ENCODE assay signal across 29 cellular contexts in the genomic region with DNA sequence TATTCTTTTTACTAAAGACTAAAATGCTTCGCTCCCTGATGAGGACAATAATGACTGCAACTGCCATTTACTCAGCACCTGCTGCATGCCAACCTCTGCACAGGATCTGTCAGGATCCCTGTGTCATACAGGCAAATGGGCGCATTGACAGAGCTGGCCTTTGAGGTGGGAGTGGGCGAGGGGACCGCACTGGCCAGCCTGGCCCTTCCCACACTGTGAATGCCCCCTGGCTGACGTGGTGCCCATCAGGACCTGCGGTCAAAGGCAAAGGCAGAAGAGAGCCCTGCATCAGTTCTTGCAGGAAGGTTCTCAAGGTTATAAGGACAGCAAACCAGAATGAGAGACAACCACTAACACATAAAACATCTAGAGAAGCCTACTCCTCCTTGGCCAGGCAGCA.
"Had no signal": no experiment of that assay in that cellular context is flagged by ENCODE, and none has a peak within 500 bp of the region (broad histone marks: within the 10 kb centered on the region; RNA-seq: fewer than 3 reads in every experiment).

No MANE protein-coding gene starts in this region.

- H3K4me1 Mint-ChIP-seq: activated B cell treated with CpG ODN at 0.5 μM for 24 hours, brain had no signal

- H3K27me3 ChIP-seq: ascending aorta, cardiac muscle cell had no signal

- H3K36me3 Mint-ChIP-seq: activated naive CD4-positive, alpha-beta T cell treated with anti-CD3 and anti-CD28 coated beads, Interleukin-2, amount 50 U/mL, for 24 hours; activated naive CD8-positive, alpha-beta T cell; brain had no signal

- H3K27me3 Mint-ChIP-seq: activated B cell treated with CpG ODN at 0.5 μM for 24 hours; activated CD4-positive, alpha-beta memory T cell treated with anti-CD3 and anti-CD28 coated beads for 36 hours; activated CD8-positive, alpha-beta T cell treated with anti-CD3 and anti-CD28 coated beads for 36 hours; activated naive CD4-positive, alpha-beta T cell treated with anti-CD3 and anti-CD28 coated beads, Interleukin-2, amount 10 ng/mL, durations not matched to agents 7 days and 5 days; activated naive CD4-positive, alpha-beta T cell treated with anti-CD3 and anti-CD28 coated beads, Interleukin-2, amount 50 U/mL, for 24 hours; activated naive CD8-positive, alpha-beta T cell; activated naive CD8-positive, alpha-beta T cell treated with anti-CD3 and anti-CD28 coated beads, Interleukin-2, amount 10 ng/mL, durations not matched to agents 7 days and 5 days; activated naive CD8-positive, alpha-beta T cell treated with anti-CD3 and anti-CD28 coated beads, Interleukin-2, amount 50 U/mL, for 24 hours had no signal

- H3K36me3 ChIP-seq: ascending aorta, cardiac muscle cell had no signal

- H3K27ac Mint-ChIP-seq: activated B cell treated with CpG ODN at 0.5 μM for 24 hours; activated CD4-positive, alpha-beta memory T cell treated with anti-CD3 and anti-CD28 coated beads for 36 hours; activated CD8-positive, alpha-beta T cell treated with anti-CD3 and anti-CD28 coated beads for 36 hours; activated naive CD4-positive, alpha-beta T cell treated with anti-CD3 and anti-CD28 coated beads, Interleukin-2, amount 50 U/mL, for 24 hours; activated naive CD8-positive, alpha-beta T cell; activated naive CD8-positive, alpha-beta T cell treated with anti-CD3 and anti-CD28 coated beads, Interleukin-2, amount 10 ng/mL, durations not matched to agents 7 days and 5 days; activated naive CD8-positive, alpha-beta T cell treated with anti-CD3 and anti-CD28 coated beads, Interleukin-2, amount 50 U/mL, for 24 hours; activated T-cell treated with anti-CD3 and anti-CD28 coated beads, Interleukin-2, amount 50 U/mL, for 72 hours; brain had no signal

- H3K4me1 ChIP-seq: ascending aorta had no signal

- H3K9me3 ChIP-seq: ascending aorta had no signal

- H3K9me3 Mint-ChIP-seq: activated B cell treated with CpG ODN at 0.5 μM for 24 hours; activated CD4-positive, alpha-beta memory T cell treated with anti-CD3 and anti-CD28 coated beads for 36 hours; activated CD8-positive, alpha-beta T cell treated with anti-CD3 and anti-CD28 coated beads for 36 hours; activated naive CD4-positive, alpha-beta T cell treated with anti-CD3 and anti-CD28 coated beads, Interleukin-2, amount 10 ng/mL, durations not matched to agents 7 days and 5 days; activated naive CD4-positive, alpha-beta T cell treated with anti-CD3 and anti-CD28 coated beads, Interleukin-2, amount 50 U/mL, for 24 hours; activated naive CD8-positive, alpha-beta T cell treated with anti-CD3 and anti-CD28 coated beads, Interleukin-2, amount 10 ng/mL, durations not matched to agents 7 days and 5 days; activated naive CD8-positive, alpha-beta T cell treated with anti-CD3 and anti-CD28 coated beads, Interleukin-2, amount 50 U/mL, for 24 hours; activated T-cell treated with anti-CD3 and anti-CD28 coated beads, Interleukin-2, amount 50 U/mL, for 4 hours; activated T-cell treated with anti-CD3 and anti-CD28 coated beads, Interleukin-2, amount 50 U/mL, for 72 hours; activated T-helper 2 cell treated with anti-CD3 and anti-CD28 coated beads, Interferon-gamma antibody, Interleukin-2, Interleukin-4, amounts not matched to agents 10 μg/mL and 5 μg/mL and 100 μg/mL, durations not matched to agents 14 hours and 24 hours and 36 hours had no signal

- H3K4me3 Mint-ChIP-seq: activated B cell treated with CpG ODN at 0.5 μM for 24 hours; activated CD4-positive, alpha-beta memory T cell treated with anti-CD3 and anti-CD28 coated beads for 36 hours; activated CD8-positive, alpha-beta T cell treated with anti-CD3 and anti-CD28 coated beads for 36 hours; activated naive CD4-positive, alpha-beta T cell treated with anti-CD3 and anti-CD28 coated beads, Interleukin-2, amount 10 ng/mL, durations not matched to agents 7 days and 5 days; activated naive CD4-positive, alpha-beta T cell treated with anti-CD3 and anti-CD28 coated beads, Interleukin-2, amount 50 U/mL, for 24 hours; activated naive CD8-positive, alpha-beta T cell; activated naive CD8-positive, alpha-beta T cell treated with anti-CD3 and anti-CD28 coated beads, Interleukin-2, amount 10 ng/mL, durations not matched to agents 7 days and 5 days; activated naive CD8-positive, alpha-beta T cell treated with anti-CD3 and anti-CD28 coated beads, Interleukin-2, amount 50 U/mL, for 24 hours; activated T-cell treated with anti-CD3 and anti-CD28 coated beads, Interleukin-2, amount 50 U/mL, for 4 hours; activated T-cell treated with anti-CD3 and anti-CD28 coated beads, Interleukin-2, amount 50 U/mL, for 72 hours; brain had no signal

- H3K27ac ChIP-seq: ascending aorta, cardiac muscle cell, VCaP had no signal

- DNase-seq: activated B cell treated with CpG ODN at 0.5 μM for 24 hours; activated CD4-positive, alpha-beta memory T cell treated with anti-CD3 and anti-CD28 coated beads for 36 hours; activated CD4-positive, alpha-beta T cell treated with anti-CD3 and anti-CD28 coated beads for 4 hours; activated CD4-positive, alpha-beta T cell treated with anti-CD3 and anti-CD28 coated beads, Interleukin-2, amount 50 U/mL, for 1 hour; activated CD4-positive, alpha-beta T cell treated with anti-CD3 and anti-CD28 coated beads, Interleukin-2, amount 50 U/mL, for 4 hours; activated CD4-positive, CD25-positive, alpha-beta regulatory T cell treated with anti-CD3 and anti-CD28 coated beads, Interleukin-2, amount 50 U/mL, for 72 hours; activated CD8-positive, alpha-beta memory T cell treated with anti-CD3 and anti-CD28 coated beads, Interleukin-2, amount 50 U/mL, for 4 hours; activated CD8-positive, alpha-beta T cell treated with anti-CD3 and anti-CD28 coated beads for 36 hours; activated effector memory CD4-positive, alpha-beta T cell treated with Interleukin-2 at 50 U/mL for 16 hours; activated gamma-delta T cell; activated naive CD4-positive, alpha-beta T cell treated with anti-CD3 and anti-CD28 coated beads, Interleukin-2, amount 10 ng/mL, durations not matched to agents 7 days and 5 days; activated naive CD4-positive, alpha-beta T cell treated with Interleukin-2 at 50 U/mL for 16 hours; activated naive CD8-positive, alpha-beta T cell treated with anti-CD3 and anti-CD28 coated beads, Interleukin-2, amount 10 ng/mL, durations not matched to agents 7 days and 5 days; activated naive CD8-positive, alpha-beta T cell treated with anti-CD3 and anti-CD28 coated beads, Interleukin-2, amount 50 U/mL, for 24 hours; activated T-cell treated with anti-CD3 and anti-CD28 coated beads for 4 hours; activated T-cell treated with anti-CD3 and anti-CD28 coated beads, Interleukin-2, amount 50 U/mL, for 1 hour; activated T-cell treated with anti-CD3 and anti-CD28 coated beads, Interleukin-2, amount 50 U/mL, for 4 hours; activated T-cell treated with anti-CD3 and anti-CD28 coated beads, Interleukin-2, amount 50 U/mL, for 72 hours; amygdala; anterior cingulate cortex; caudate nucleus; T-helper 9 cell had no signal

- ATAC-seq: activated CD8-positive, alpha-beta T cell treated with anti-CD3 and anti-CD28 coated beads for 36 hours; activated naive CD8-positive, alpha-beta T cell treated with anti-CD3 and anti-CD28 coated beads, Interleukin-2, amount 50 U/mL, for 24 hours; activated T-cell treated with anti-CD3 and anti-CD28 coated beads, Interleukin-2, amount 50 U/mL, for 4 hours; activated T-cell treated with anti-CD3 and anti-CD28 coated beads, Interleukin-2, amount 50 U/mL, for 72 hours had no signal

- H3K4me3 ChIP-seq: ascending aorta, cardiac muscle cell had no signal
